ENCODE assay signal across 2 cellular contexts in genomic region chr6:108294297-108294786, GRCh38.
TF ChIP-seq lines count a peak whose summit lies in the region.

No MANE protein-coding gene starts in this region.

TF ChIP-seq in H1, 55 proteins besides CTCF, POLR2A, EP300 and RAD21:
- no peak for TF ChIP-seq SAP30 (IDR thresholded peaks at IDR 0.05; ENCODE audit: insufficient read depth, insufficient replicate concordance, low read length)
- TF ChIP-seq TBP (IDR thresholded peaks at IDR 0.05; ENCODE audit: low read depth, low read length), result no peak
- TF ChIP-seq E2F6 (IDR thresholded peaks at IDR 0.05), result 0 out of 2 replicates have a peak, but pooled peaks have one; percentile 26
- TF ChIP-seq ASH2L (IDR thresholded peaks at IDR 0.05; ENCODE audit: low read length), result no peak
- TF ChIP-seq HDAC6 (IDR thresholded peaks at IDR 0.05; ENCODE audit: low read depth, low read length), result no peak

TF ChIP-seq in neural cell, 6 proteins besides CTCF, POLR2A, EP300 and RAD21 (continued from another document):
- TF ChIP-seq REST (IDR thresholded peaks at IDR 0.05; ENCODE audit: borderline replicate concordance) (no peak), TAF1 (IDR thresholded peaks at IDR 0.05; ENCODE audit: low read depth) (no peak), SMC3 (conservative IDR thresholded peaks at IDR 0.05; ENCODE audit: poor library complexity) (no peak), EZH2 (IDR thresholded peaks at IDR 0.05; ENCODE audit: borderline replicate concordance, insufficient read depth, low read length, poor library complexity, severe bottlenecking) (no peak), MXI1 (conservative IDR thresholded peaks at IDR 0.05; ENCODE audit: poor library complexity, severe bottlenecking) (no peak)
